In the genomic region with DNA sequence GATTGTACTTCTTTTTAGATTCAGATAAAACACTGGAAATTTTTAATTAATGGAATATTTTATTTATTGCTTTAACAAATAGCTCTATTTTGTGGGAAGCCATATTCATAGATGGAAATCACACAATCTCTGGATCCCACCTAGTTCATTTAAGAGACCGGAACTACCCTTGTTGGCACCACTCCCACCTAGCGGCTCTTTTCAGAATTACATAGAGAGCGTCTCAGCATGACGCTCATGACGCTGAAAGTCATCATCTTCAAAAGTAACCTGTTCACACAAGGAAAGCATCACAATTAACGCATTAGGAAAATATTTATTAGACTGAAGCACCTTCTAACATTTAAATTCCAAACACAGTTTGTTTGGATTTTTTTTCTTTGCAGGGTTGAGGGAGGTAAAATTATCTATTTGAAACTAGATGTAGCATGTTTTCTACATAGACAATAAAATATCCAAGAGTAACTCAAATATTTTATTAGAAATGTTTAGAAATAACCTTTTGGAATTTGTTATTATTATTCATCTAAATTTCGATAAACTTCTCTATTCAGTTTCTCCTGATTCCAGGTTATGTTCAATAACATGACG, we compare ENCODE assay signal across 8 cellular contexts.
DNase-seq lines count a peak whose midpoint lies in the region; ATAC-seq lines count a peak whose summit lies in the region.

No MANE protein-coding gene starts in this region.

- no peaks in the 10 kb centered on the region for H3K9me3 Mint-ChIP-seq in activated CD4-positive, alpha-beta T cell treated with anti-CD3 and anti-CD28 coated beads for 36 hours (ENCODE audit: low read depth)

- POLR2A ChIA-PET in activated CD4-positive, alpha-beta T cell treated with anti-CD3 and anti-CD28 coated beads for 36 hours (lab: Charles Lee) = no interaction called here

- H3K36me3 Mint-ChIP-seq in activated CD4-positive, alpha-beta T cell treated with anti-CD3 and anti-CD28 coated beads for 36 hours (ENCODE audit: low read depth) = no peaks in the 10 kb centered on the region

- ATAC-seq in activated CD4-positive, alpha-beta T cell treated with anti-CD3 and anti-CD28 coated beads for 36 hours = no peak
- ATAC-seq in GM21619 (IDR thresholded peaks at IDR 0.05; ENCODE audit: unreplicated experiment) = peak; percentile 95

- H3K4me3 Mint-ChIP-seq in activated CD4-positive, alpha-beta T cell treated with anti-CD3 and anti-CD28 coated beads for 36 hours = no peak overlapping the region

- no peak overlapping the region for H3K27ac Mint-ChIP-seq in activated CD4-positive, alpha-beta T cell treated with anti-CD3 and anti-CD28 coated beads for 36 hours

- H3K27me3 Mint-ChIP-seq in activated CD4-positive, alpha-beta T cell treated with anti-CD3 and anti-CD28 coated beads for 36 hours = peaks cover 5% of the 10 kb centered on the region

- peak; percentile 52 for DNase-seq in activated CD4-positive, alpha-beta T cell treated with anti-CD3 and anti-CD28 coated beads for 36 hours
- no peak for DNase-seq in activated CD4-positive, alpha-beta T cell treated with anti-CD3 and anti-CD28 coated beads for 1 hour
- peak; percentile 32 for DNase-seq in HuH-7.5 (ENCODE audit: low spot score)
- DNase-seq in UCSD-AML1 (lab: John Stamatoyannopoulos, UW; ENCODE audit: unreplicated experiment) = peak; percentile 12
- DNase-seq in inferior parietal cortex (ENCODE audit: extremely low spot score) = peak; percentile 32
- no peak for DNase-seq in NCI-H187 treated with DMSO at 0.1 percent for 48 hours (lab: John Stamatoyannopoulos, UW)
- no peak for DNase-seq in glomerular visceral epithelial cell (ENCODE audit: extremely low spot score)

- intact Hi-C loops in activated CD4-positive, alpha-beta T cell treated with anti-CD3 and anti-CD28 coated beads for 36 hours (cut with DNase I, micrococcal nuclease) = no loop called here

- CTCF ChIA-PET in activated CD4-positive, alpha-beta T cell treated with anti-CD3 and anti-CD28 coated beads for 36 hours (lab: Charles Lee) = interaction anchor here (0.7 kb wide), 1 partner anchor 66 kb away, joined by 3 read pairs; no protein-coding TSS in a partner anchor

- no peaks in the 10 kb centered on the region for H3K4me1 Mint-ChIP-seq in activated CD4-positive, alpha-beta T cell treated with anti-CD3 and anti-CD28 coated beads for 36 hours

Comparison
In these comparisons a context has a peak if more than half of its experiments do, and no peak if none do; other contexts are left out.
1. DNase-seq: peak in activated CD4-positive, alpha-beta T cell treated with anti-CD3 and anti-CD28 coated beads for 36 hours (single experiment), HuH-7.5 (single experiment), UCSD-AML1 (single experiment) and inferior parietal cortex (single experiment); none in activated CD4-positive, alpha-beta T cell treated with anti-CD3 and anti-CD28 coated beads for 1 hour (single experiment), NCI-H187 treated with DMSO at 0.1 percent for 48 hours (single experiment) and glomerular visceral epithelial cell (single experiment).